Comparison of ENCODE assay signal across 20 cellular contexts in genomic region chr12:100279612-100280244, GRCh38. TPM values are rescaled to one million over a fixed set of nuclear protein-coding genes. Genes with fewer than 3 reads are reported as not detected.
A peak's percentile ranks its signal among the peaks of the same experiment; 100 is the strongest.
DNase-seq lines count a peak whose midpoint lies in the region; ATAC-seq and TF ChIP-seq lines count a peak whose summit lies in the region.
"Had no signal": no experiment of that assay in that cellular context is flagged by ENCODE, and none has a peak within 500 bp of the region (broad histone marks: within the 10 kb centered on the region; RNA-seq: fewer than 3 reads in every experiment).

No MANE protein-coding gene starts in this region.

- H3K23ac ChIP-seq in mesendoderm (ENCODE audit: low read length) = no peak overlapping the region

- WGBS in mesendoderm (ENCODE audit: extremely low coverage, insufficient coverage, low lambda C conversion rate) = no CpG with 5 or more reads among the region's 1 CpG
- 83 to 94% methylated on average over 1 of the region's 1 CpG for WGBS in testis, 2 donors

- no peak overlapping the region for H3K56ac ChIP-seq in mesendoderm (ENCODE audit: low read length)

- peaks cover 29% of the 10 kb centered on the region for H3K79me2 ChIP-seq in mesendoderm (ENCODE audit: control insufficient read depth, insufficient read depth, low read length)

- no peak overlapping the region for H3K9ac ChIP-seq in mesendoderm (ENCODE audit: low read length)

- intact Hi-C loops in testis (cut with DNase I; ENCODE audit: low total_unique reads) = no loop called here

- peak overlapping the region; percentile 8 for H3K4me2 ChIP-seq in mesendoderm (ENCODE audit: low read length)

- H3K9me3 ChIP-seq in testis = no peaks in the 10 kb centered on the region
- H3K9me3 ChIP-seq: gastrocnemius medialis, ovary, upper lobe of right lung had no signal

- no peak for ATAC-seq in GM18861 (IDR thresholded peaks at IDR 0.05; ENCODE audit: unreplicated experiment)
- ATAC-seq: effector memory CD8-positive, alpha-beta T cell; gastrocnemius medialis; stimulated activated memory B cell treated with anti-CD40 and anti-IgM and Interleukin-4, amounts not matched to agents 10 μg/mL and 1 μg/mL and 100 μg/mL, for 72 hours; upper lobe of right lung had no signal

- peaks cover 7% of the 10 kb centered on the region for H3K79me1 ChIP-seq in mesendoderm (ENCODE audit: low read length)

- no peak overlapping the region for H2BK15ac ChIP-seq in mesendoderm (replicated peaks; ENCODE audit: low read depth)

- H2AK5ac ChIP-seq in mesendoderm (ENCODE audit: low read length) = no peak overlapping the region

- H4K8ac ChIP-seq in mesendoderm (ENCODE audit: low read depth, low read length) = no peak overlapping the region

- H3K36me3 ChIP-seq in mesendoderm (ENCODE audit: control insufficient read depth, insufficient read depth, low read length) (no peaks in the 10 kb centered on the region), testis (ENCODE audit: low read depth, missing control alignments) (no peaks in the 10 kb centered on the region)
- H3K36me3 ChIP-seq: ovary had no signal

- no peaks in the 10 kb centered on the region for H3K27me3 ChIP-seq in mesendoderm (ENCODE audit: insufficient read depth, low read length, poor library complexity)
- H3K27me3 ChIP-seq in testis = no peaks in the 10 kb centered on the region
- H3K27me3 ChIP-seq: gastrocnemius medialis, ovary, upper lobe of right lung had no signal

- no peak for TF ChIP-seq CTCF in testis (IDR thresholded peaks at IDR 0.05)

- H2BK120ac ChIP-seq in mesendoderm (ENCODE audit: low read depth, low read length) = no peak overlapping the region

- peaks cover 6% of the 10 kb centered on the region for H3K4me1 ChIP-seq in mesendoderm (ENCODE audit: control insufficient read depth, low read depth, low read length)
- no peaks in the 10 kb centered on the region for H3K4me1 ChIP-seq in testis
- H3K4me1 ChIP-seq: upper lobe of right lung had no signal

- no peak overlapping the region for H3K18ac ChIP-seq in mesendoderm (ENCODE audit: low read length)

- no peak for TF ChIP-seq POLR2A in testis (IDR thresholded peaks at IDR 0.05)

- H3K27ac ChIP-seq in mesendoderm (ENCODE audit: low read depth, low read length) = no peak overlapping the region
- H3K27ac ChIP-seq in testis = no peak overlapping the region
- H3K27ac ChIP-seq: gastrocnemius medialis, ovary, skin epidermis, upper lobe of right lung had no signal

- H3K4me3 ChIP-seq in mesendoderm (ENCODE audit: low read length) (no peak overlapping the region), testis (no peak overlapping the region)
- H3K4me3 ChIP-seq: gastrocnemius medialis, ovary, skin epidermis, upper lobe of right lung had no signal

- no peak overlapping the region for H2BK5ac ChIP-seq in mesendoderm (ENCODE audit: low read length)

- no peak overlapping the region for H3K4ac ChIP-seq in mesendoderm (ENCODE audit: low read depth, low read length)

- H4K5ac ChIP-seq in mesendoderm (ENCODE audit: low read length) = no peak overlapping the region

- DNase-seq in COLO829 (ENCODE audit: low spot score) (peak; percentile 35), OCI-M1 (lab: John Stamatoyannopoulos, UW) (peak; percentile 21), fibroblast of peridontal ligament (ENCODE audit: extremely low read depth) (peak; percentile 8), mesendoderm (peak; percentile 84), testis (no peak), epidermal melanocyte (ENCODE audit: insufficient read length, low spot score) (no peak), NCI-H1417 (lab: John Stamatoyannopoulos, UW) (no peak)
- DNase-seq: ACHN; activated CD4-positive, alpha-beta T cell treated with anti-CD3 and anti-CD28 coated beads for 48 hours; activated naive CD4-positive, alpha-beta T cell treated with anti-CD3 and anti-CD28 coated beads, Interleukin-2, amount 50 U/mL, for 16 hours; CD8-positive, alpha-beta memory T cell; effector memory CD8-positive, alpha-beta T cell; gastrocnemius medialis; NCI-H510A; ovary; T-helper 9 cell; upper lobe of right lung had no signal

RNA-seq across cellular contexts. Expression of gene SCYL2, which starts 12.8 kb away (rescaled TPM):
- 22.8 TPM for polyA plus RNA-seq in mesendoderm (2013, experiment 1 of 2)
- polyA plus RNA-seq in mesendoderm (2013, experiment 2 of 2) = 22.1 TPM
- total RNA-seq in testis = 10 to 100 TPM; 49.0 to 75.4 TPM
- 23.1 TPM for polyA plus RNA-seq in testis (ENCODE audit: insufficient read depth, low read depth, low replicate concordance)

RNA-seq across cellular contexts. Expression of gene DEPDC4, which starts 12.8 kb away (rescaled TPM):
- 1.9 TPM for polyA plus RNA-seq in mesendoderm (2013, experiment 1 of 2)
- 2.2 TPM for polyA plus RNA-seq in mesendoderm (2013, experiment 2 of 2)
- 1 to 10 TPM; 5.0 to 8.0 TPM for total RNA-seq in testis
- polyA plus RNA-seq in testis (ENCODE audit: insufficient read depth, low read depth, low replicate concordance) = 6.7 TPM
- total RNA-seq: gastrocnemius medialis had no signal
- polyA plus RNA-seq: CD8-positive, alpha-beta memory T cell had no signal

Comparison
In these comparisons a context has a peak if more than half of its experiments do, and no peak if none do; other contexts are left out.
1. DNase-seq: peak in COLO829 (single experiment), OCI-M1 (single experiment), fibroblast of peridontal ligament (single experiment) and mesendoderm (single experiment); none in testis (single experiment), epidermal melanocyte (single experiment) and NCI-H1417 (0 of 3).